Comparison of ENCODE assay signal across 19 cellular contexts in genomic region chr14:94113073-94113472, GRCh38. TPM values are rescaled to one million over a fixed set of nuclear protein-coding genes. Genes with fewer than 3 reads are reported as not detected.
A peak's percentile ranks its signal among the peaks of the same experiment; 100 is the strongest.
DNase-seq lines count a peak whose midpoint lies in the region; ATAC-seq and TF ChIP-seq lines count a peak whose summit lies in the region.
"Had no signal": no experiment of that assay in that cellular context is flagged by ENCODE, and none has a peak within 500 bp of the region (broad histone marks: within the 10 kb centered on the region; RNA-seq: fewer than 3 reads in every experiment).

No MANE protein-coding gene starts in this region.

- H3K27ac ChIP-seq in left ventricle myocardium inferior (replicated peaks) (peak overlapping the region; percentile 89), gastrocnemius medialis (peak overlapping the region; percentile 56 to 85 (median 80))
- H3K27ac ChIP-seq: foreskin keratinocyte had no signal

- peaks cover 55% of the 10 kb centered on the region for H3K4me1 ChIP-seq in left ventricle myocardium inferior
- peaks cover 0 to 3% of the 10 kb centered on the region in 2 donors for H3K4me1 ChIP-seq in gastrocnemius medialis
- peaks cover 27% of the 10 kb centered on the region for H3K4me1 ChIP-seq in BE2C

- ATAC-seq in left cardiac atrium: no peak
- no peak for ATAC-seq in gastrocnemius medialis
- ATAC-seq in GM21825 (IDR thresholded peaks at IDR 0.05; ENCODE audit: unreplicated experiment): no peak

- H3K4me3 ChIP-seq in left ventricle myocardium inferior (peak overlapping the region; percentile 69), gastrocnemius medialis (peak overlapping the region in 3 of 4 donors; percentile 37 to 61 (median 43)), BE2C (ENCODE audit: low read depth, low read length) (no peak overlapping the region)

- no peaks in the 10 kb centered on the region for H3K9me3 ChIP-seq in left ventricle myocardium inferior (replicated peaks)
- no peaks in the 10 kb centered on the region for H3K9me3 ChIP-seq in gastrocnemius medialis
- H3K9me3 ChIP-seq in BE2C: no peaks in the 10 kb centered on the region; the same call in 1 of the 2 replicates

- TF ChIP-seq CTCF in left ventricle myocardium inferior (IDR thresholded peaks at IDR 0.05; ENCODE audit: borderline replicate concordance) (no peak), gastrocnemius medialis (IDR thresholded peaks at IDR 0.05 in 4 of 5, conservative IDR thresholded peaks at IDR 0.05 in 1 of 5) (no peak), BE2C (IDR thresholded peaks at IDR 0.05; ENCODE audit: low read depth, low read length) (no peak)

- TF ChIP-seq POLR2A in gastrocnemius medialis (IDR thresholded peaks at IDR 0.05): no peak

- H3K27me3 ChIP-seq in left ventricle myocardium inferior (ENCODE audit: low read depth) (no peaks in the 10 kb centered on the region), gastrocnemius medialis (no peaks in the 10 kb centered on the region), BE2C (no peaks in the 10 kb centered on the region)
- H3K27me3 ChIP-seq: foreskin keratinocyte had no signal

- in situ Hi-C loops in gastrocnemius medialis (cut with MboI; ENCODE audit: low sequenced_read_pairs in 4 of 4): no loop called here

- H3K36me3 ChIP-seq in left ventricle myocardium inferior (no peaks in the 10 kb centered on the region), gastrocnemius medialis (no peaks in the 10 kb centered on the region), BE2C (no peaks in the 10 kb centered on the region)

- DNase-seq in left ventricle myocardium inferior (no peak), left cardiac atrium (no peak), islet precursor cell (peak; percentile 17), gastrocnemius medialis (no peak), BE2C (no peak), CD1c-positive myeloid dendritic cell (ENCODE audit: extremely low spot score) (no peak), occipital lobe (lab: John Stamatoyannopoulos, UW) (no peak)
- DNase-seq: activated CD4-positive, alpha-beta T cell treated with anti-CD3 and anti-CD28 coated beads, Interleukin-2, amount 50 U/mL, for 4 hours; activated naive CD4-positive, alpha-beta T cell; activated T-cell treated with anti-CD3 and anti-CD28 coated beads for 4 hours; aorta; CD4-positive, CD25-positive, alpha-beta regulatory T cell; HCEC 1CT; NCI-H2081 treated with DMSO at 0.1 percent for 48 hours; NCI-H510A treated with DMSO at 0.1 percent for 48 hours; stimulated activated CD4-positive, alpha-beta T cell treated with anti-CD3 and anti-CD28 coated beads, Interleukin-1b, Interleukin-23, amount 100 ng/mL, for 48 hours; stimulated activated naive CD4-positive, alpha-beta T cell had no signal

- intact Hi-C loops in left ventricle myocardium inferior (cut with micrococcal nuclease) (no loop called here), left cardiac atrium (cut with DNase I) (no loop called here), gastrocnemius medialis (cut with DNase I; ENCODE audit: low total_unique reads) (no loop called here)

RNA-seq across cellular contexts. Expression of gene IFI27, which starts 2.5 kb away (rescaled TPM):
- total RNA-seq in left ventricle myocardium inferior (130 TPM), left cardiac atrium (100 to 1,000 TPM; 138 to 441 TPM), gastrocnemius medialis (100 to 1,000 TPM in 3 of 4 donors, 10 to 100 TPM in 1; 65.6 to 179 (median 123) TPM), occipital lobe (12.2 TPM)
- polyA plus RNA-seq in BE2C (2012; ENCODE audit: insufficient read depth, insufficient read length, low read depth): 9.5 TPM

RNA-seq across cellular contexts. Expression of gene IFI27L2, which starts 16.3 kb away (rescaled TPM):
- 56.6 TPM for total RNA-seq in left ventricle myocardium inferior
- 10 to 100 TPM; 58.7 to 63.3 TPM for total RNA-seq in left cardiac atrium
- total RNA-seq in gastrocnemius medialis: 1 to 10 TPM; 1.1 to 9.1 (median 3.3) TPM
- polyA plus RNA-seq in BE2C (2012; ENCODE audit: insufficient read depth, insufficient read length, low read depth): 69.4 TPM
- 8.9 TPM for total RNA-seq in occipital lobe

RNA-seq across cellular contexts. Expression of gene IFI27L1, which starts 32.0 kb away (rescaled TPM):
- total RNA-seq in left ventricle myocardium inferior (8.9 TPM), left cardiac atrium (10 to 100 TPM; 10.5 to 13.8 TPM), gastrocnemius medialis (10 to 100 TPM in 1 of 4 donors, 1 to 10 TPM in 3; 7.1 to 10.3 (median 8.3) TPM), occipital lobe (5.0 TPM)
- polyA plus RNA-seq in BE2C (2012; ENCODE audit: insufficient read depth, insufficient read length, low read depth): 23.1 TPM

RNA-seq across cellular contexts. Expression of gene DDX24, which starts 32.1 kb away (rescaled TPM):
- 208 TPM for total RNA-seq in left ventricle myocardium inferior
- total RNA-seq in left cardiac atrium: 100 to 1,000 TPM; 166 to 253 TPM
- total RNA-seq in gastrocnemius medialis: 100 to 1,000 TPM; 106 to 200 (median 128) TPM
- 209 TPM for polyA plus RNA-seq in BE2C (2012; ENCODE audit: insufficient read depth, insufficient read length, low read depth)
- total RNA-seq in occipital lobe: 110 TPM
